In the genomic region with DNA sequence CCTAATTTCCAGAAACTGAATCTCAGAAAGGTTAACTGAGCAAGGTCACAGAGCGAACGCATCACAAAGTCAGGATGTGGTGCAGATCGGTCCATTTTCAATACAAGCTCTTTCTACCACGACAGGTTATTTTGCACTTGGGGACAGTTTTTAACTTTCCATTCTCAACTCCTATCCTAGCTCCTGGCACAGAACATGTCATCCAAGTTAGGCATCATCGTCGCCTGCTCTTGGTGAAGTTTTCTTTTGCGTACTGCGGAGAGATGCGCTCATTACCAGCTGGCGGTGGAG, we compare ENCODE assay signal across 2 cellular contexts.
A peak's percentile ranks its signal among the peaks of the same experiment; 100 is the strongest.
TF ChIP-seq lines count a peak whose summit lies in the region.

No MANE protein-coding gene starts in this region.

TF ChIP-seq in HCT116, 20 proteins besides CTCF, POLR2A, EP300 and RAD21:
- peak; percentile 53 for TF ChIP-seq TCF7L2 (IDR thresholded peaks at IDR 0.05; ENCODE audit: borderline replicate concordance, extremely low read depth, insufficient read depth, insufficient read length)
- peak; percentile 11; the same call in 1 of the 2 replicates for TF ChIP-seq FOSL1 (IDR thresholded peaks at IDR 0.05; ENCODE audit: low read depth)
- no peak for TF ChIP-seq POLR2AphosphoS5 (IDR thresholded peaks at IDR 0.05; ENCODE audit: low read depth, low read length)
- TF ChIP-seq CEBPB (IDR thresholded peaks at IDR 0.05; ENCODE audit: low read depth): no peak
- TF ChIP-seq CBX3 (IDR thresholded peaks at IDR 0.05; ENCODE audit: low read depth): no peak; the same call in 1 of the 2 replicates

TF ChIP-seq in GM12878, 131 proteins besides CTCF, POLR2A, EP300 and RAD21 (continues in another document):
- TF ChIP-seq CEBPB (IDR thresholded peaks at IDR 0.05; ENCODE audit: borderline replicate concordance in 1 of 2, low read depth in 2 of 2, low read length in 2 of 2) (no peak), ZZZ3 (IDR thresholded peaks at IDR 0.05; ENCODE audit: control insufficient read depth, insufficient read length, low read depth) (no peak), RUNX3 (IDR thresholded peaks at IDR 0.05; ENCODE audit: low read length) (peak; percentile 76; the same call in 1 of the 2 replicates), SP1 (IDR thresholded peaks at IDR 0.05; ENCODE audit: low read depth, low read length) (no peak), STAT1 (conservative IDR thresholded peaks at IDR 0.05) (no peak), NKRF (conservative IDR thresholded peaks at IDR 0.05) (peak; percentile 39), SIX5 (IDR thresholded peaks at IDR 0.05; ENCODE audit: low read depth, low read length, severe bottlenecking) (no peak), NFXL1 (IDR thresholded peaks at IDR 0.05; ENCODE audit: borderline replicate concordance) (no peak), MTA2 (IDR thresholded peaks at IDR 0.05; ENCODE audit: low read depth) (peak; percentile 44; the same call in 1 of the 2 replicates), MAX (IDR thresholded peaks at IDR 0.05; ENCODE audit: low read depth, low read length) (no peak), SRF (IDR thresholded peaks at IDR 0.05; ENCODE audit: low read depth in 2 of 2, low read length in 2 of 2) (0 out of 4 replicates have a peak, but pooled peaks of 1 of the 2 experiments have one; percentile 6), TCF3 (IDR thresholded peaks at IDR 0.05; ENCODE audit: borderline replicate concordance, insufficient read depth, low read depth, low read length) (no peak), FOXK2 (IDR thresholded peaks at IDR 0.05) (no peak), JUND (IDR thresholded peaks at IDR 0.05; ENCODE audit: low read depth, low read length) (no peak), ESRRA (IDR thresholded peaks at IDR 0.05; ENCODE audit: low read length) (0 out of 2 replicates have a peak, but pooled peaks have one; percentile 22), EED (IDR thresholded peaks at IDR 0.05; ENCODE audit: low read depth) (peak; percentile 18; the same call in 1 of the 2 replicates), ZBTB11 (CRISPR knock-in tag; IDR thresholded peaks at IDR 0.05) (no peak), PAX8 (IDR thresholded peaks at IDR 0.05) (no peak), IKZF2 (IDR thresholded peaks at IDR 0.05) (peak; percentile 23 to 27; a peak in 2 of 4 replicates), NFYA (IDR thresholded peaks at IDR 0.05; ENCODE audit: borderline replicate concordance, low read depth, low read length) (no peak), RFX5 (IDR thresholded peaks at IDR 0.05; ENCODE audit: low read depth, low read length) (no peak), MLLT1 (IDR thresholded peaks at IDR 0.05) (no peak), HDAC2 (IDR thresholded peaks at IDR 0.05) (no peak), STAT3 (IDR thresholded peaks at IDR 0.05; ENCODE audit: low read depth, low read length) (no peak), ZBED1 (IDR thresholded peaks at IDR 0.05; ENCODE audit: borderline replicate concordance) (no peak), GATAD2B (conservative IDR thresholded peaks at IDR 0.05; ENCODE audit: low read depth) (0 out of 2 replicates have a peak, but pooled peaks have one; percentile 3), KDM1A (IDR thresholded peaks at IDR 0.05; ENCODE audit: borderline replicate concordance) (no peak), BCL3 (IDR thresholded peaks at IDR 0.05; ENCODE audit: borderline replicate concordance, insufficient read depth, low read depth, low read length, poor library complexity, severe bottlenecking) (no peak), TAF1 (IDR thresholded peaks at IDR 0.05; ENCODE audit: borderline replicate concordance, low read depth, low read length) (no peak), MYC (IDR thresholded peaks at IDR 0.05; ENCODE audit: insufficient read depth, insufficient read length, insufficient replicate concordance, low read length, severe bottlenecking) (no peak), NR2C1 (IDR thresholded peaks at IDR 0.05) (no peak), EZH2 (IDR thresholded peaks at IDR 0.05; ENCODE audit: borderline replicate concordance, control insufficient read depth, low read depth, low read length) (no peak)
- TF ChIP-seq, protein P1, sequence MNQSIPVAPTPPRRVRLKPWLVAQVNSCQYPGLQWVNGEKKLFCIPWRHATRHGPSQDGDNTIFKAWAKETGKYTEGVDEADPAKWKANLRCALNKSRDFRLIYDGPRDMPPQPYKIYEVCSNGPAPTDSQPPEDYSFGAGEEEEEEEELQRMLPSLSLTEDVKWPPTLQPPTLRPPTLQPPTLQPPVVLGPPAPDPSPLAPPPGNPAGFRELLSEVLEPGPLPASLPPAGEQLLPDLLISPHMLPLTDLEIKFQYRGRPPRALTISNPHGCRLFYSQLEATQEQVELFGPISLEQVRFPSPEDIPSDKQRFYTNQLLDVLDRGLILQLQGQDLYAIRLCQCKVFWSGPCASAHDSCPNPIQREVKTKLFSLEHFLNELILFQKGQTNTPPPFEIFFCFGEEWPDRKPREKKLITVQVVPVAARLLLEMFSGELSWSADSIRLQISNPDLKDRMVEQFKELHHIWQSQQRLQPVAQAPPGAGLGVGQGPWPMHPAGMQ (IDR thresholded peaks at IDR 0.05; ENCODE audit: borderline replicate concordance): no peak
- TF ChIP-seq, protein P2, sequence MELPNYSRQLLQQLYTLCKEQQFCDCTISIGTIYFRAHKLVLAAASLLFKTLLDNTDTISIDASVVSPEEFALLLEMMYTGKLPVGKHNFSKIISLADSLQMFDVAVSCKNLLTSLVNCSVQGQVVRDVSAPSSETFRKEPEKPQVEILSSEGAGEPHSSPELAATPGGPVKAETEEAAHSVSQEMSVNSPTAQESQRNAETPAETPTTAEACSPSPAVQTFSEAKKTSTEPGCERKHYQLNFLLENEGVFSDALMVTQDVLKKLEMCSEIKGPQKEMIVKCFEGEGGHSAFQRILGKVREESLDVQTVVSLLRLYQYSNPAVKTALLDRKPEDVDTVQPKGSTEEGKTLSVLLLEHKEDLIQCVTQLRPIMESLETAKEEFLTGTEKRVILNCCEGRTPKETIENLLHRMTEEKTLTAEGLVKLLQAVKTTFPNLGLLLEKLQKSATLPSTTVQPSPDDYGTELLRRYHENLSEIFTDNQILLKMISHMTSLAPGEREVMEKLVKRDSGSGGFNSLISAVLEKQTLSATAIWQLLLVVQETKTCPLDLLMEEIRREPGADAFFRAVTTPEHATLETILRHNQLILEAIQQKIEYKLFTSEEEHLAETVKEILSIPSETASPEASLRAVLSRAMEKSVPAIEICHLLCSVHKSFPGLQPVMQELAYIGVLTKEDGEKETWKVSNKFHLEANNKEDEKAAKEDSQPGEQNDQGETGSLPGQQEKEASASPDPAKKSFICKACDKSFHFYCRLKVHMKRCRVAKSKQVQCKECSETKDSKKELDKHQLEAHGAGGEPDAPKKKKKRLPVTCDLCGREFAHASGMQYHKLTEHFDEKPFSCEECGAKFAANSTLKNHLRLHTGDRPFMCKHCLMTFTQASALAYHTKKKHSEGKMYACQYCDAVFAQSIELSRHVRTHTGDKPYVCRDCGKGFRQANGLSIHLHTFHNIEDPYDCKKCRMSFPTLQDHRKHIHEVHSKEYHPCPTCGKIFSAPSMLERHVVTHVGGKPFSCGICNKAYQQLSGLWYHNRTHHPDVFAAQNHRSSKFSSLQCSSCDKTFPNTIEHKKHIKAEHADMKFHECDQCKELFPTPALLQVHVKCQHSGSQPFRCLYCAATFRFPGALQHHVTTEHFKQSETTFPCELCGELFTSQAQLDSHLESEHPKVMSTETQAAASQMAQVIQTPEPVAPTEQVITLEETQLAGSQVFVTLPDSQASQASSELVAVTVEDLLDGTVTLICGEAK (IDR thresholded peaks at IDR 0.05; ENCODE audit: borderline replicate concordance): peak; percentile 35; the same call in 1 of the 2 replicates
- TF ChIP-seq, protein P3, sequence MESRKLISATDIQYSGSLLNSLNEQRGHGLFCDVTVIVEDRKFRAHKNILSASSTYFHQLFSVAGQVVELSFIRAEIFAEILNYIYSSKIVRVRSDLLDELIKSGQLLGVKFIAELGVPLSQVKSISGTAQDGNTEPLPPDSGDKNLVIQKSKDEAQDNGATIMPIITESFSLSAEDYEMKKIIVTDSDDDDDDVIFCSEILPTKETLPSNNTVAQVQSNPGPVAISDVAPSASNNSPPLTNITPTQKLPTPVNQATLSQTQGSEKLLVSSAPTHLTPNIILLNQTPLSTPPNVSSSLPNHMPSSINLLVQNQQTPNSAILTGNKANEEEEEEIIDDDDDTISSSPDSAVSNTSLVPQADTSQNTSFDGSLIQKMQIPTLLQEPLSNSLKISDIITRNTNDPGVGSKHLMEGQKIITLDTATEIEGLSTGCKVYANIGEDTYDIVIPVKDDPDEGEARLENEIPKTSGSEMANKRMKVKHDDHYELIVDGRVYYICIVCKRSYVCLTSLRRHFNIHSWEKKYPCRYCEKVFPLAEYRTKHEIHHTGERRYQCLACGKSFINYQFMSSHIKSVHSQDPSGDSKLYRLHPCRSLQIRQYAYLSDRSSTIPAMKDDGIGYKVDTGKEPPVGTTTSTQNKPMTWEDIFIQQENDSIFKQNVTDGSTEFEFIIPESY (IDR thresholded peaks at IDR 0.05): no peak
- TF ChIP-seq, protein P4, sequence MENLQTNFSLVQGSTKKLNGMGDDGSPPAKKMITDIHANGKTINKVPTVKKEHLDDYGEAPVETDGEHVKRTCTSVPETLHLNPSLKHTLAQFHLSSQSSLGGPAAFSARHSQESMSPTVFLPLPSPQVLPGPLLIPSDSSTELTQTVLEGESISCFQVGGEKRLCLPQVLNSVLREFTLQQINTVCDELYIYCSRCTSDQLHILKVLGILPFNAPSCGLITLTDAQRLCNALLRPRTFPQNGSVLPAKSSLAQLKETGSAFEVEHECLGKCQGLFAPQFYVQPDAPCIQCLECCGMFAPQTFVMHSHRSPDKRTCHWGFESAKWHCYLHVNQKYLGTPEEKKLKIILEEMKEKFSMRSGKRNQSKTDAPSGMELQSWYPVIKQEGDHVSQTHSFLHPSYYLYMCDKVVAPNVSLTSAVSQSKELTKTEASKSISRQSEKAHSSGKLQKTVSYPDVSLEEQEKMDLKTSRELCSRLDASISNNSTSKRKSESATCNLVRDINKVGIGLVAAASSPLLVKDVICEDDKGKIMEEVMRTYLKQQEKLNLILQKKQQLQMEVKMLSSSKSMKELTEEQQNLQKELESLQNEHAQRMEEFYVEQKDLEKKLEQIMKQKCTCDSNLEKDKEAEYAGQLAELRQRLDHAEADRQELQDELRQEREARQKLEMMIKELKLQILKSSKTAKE (IDR thresholded peaks at IDR 0.05; ENCODE audit: low read depth, poor library complexity, severe bottlenecking): peak; percentile 80
